ENCODE assay signal across 22 cellular contexts in genomic region chr2:62045017-62045543, GRCh38.
DNase-seq lines count a peak whose midpoint lies in the region; TF ChIP-seq lines count a peak whose summit lies in the region.
"Had no signal": no experiment of that assay in that cellular context is flagged by ENCODE, and none has a peak within 500 bp of the region (broad histone marks: within the 10 kb centered on the region; RNA-seq: fewer than 3 reads in every experiment).

No MANE protein-coding gene starts in this region.

- H3K9ac ChIP-seq in colonic mucosa (ENCODE audit: low read depth in 2 of 2, low read length in 2 of 2): no peak overlapping the region
- H3K9ac ChIP-seq: GM23248, KMS-11, SK-N-SH had no signal

- DNase-seq in EL: peak; percentile 2
- DNase-seq in colonic mucosa: peak; percentile 39
- no peak for DNase-seq in glutamatergic neuron
- peak; percentile 18 for DNase-seq in transverse colon
- DNase-seq in RKO (ENCODE audit: low spot score): no peak
- no peak for DNase-seq in NOMO-1 (lab: John Stamatoyannopoulos, UW; ENCODE audit: unreplicated experiment in 2 of 2)
- DNase-seq in stimulated activated CD4-positive, alpha-beta T cell treated with anti-CD3 and anti-CD28 coated beads, Interleukin-4, amount 100 ng/mL, for 1 hour: no peak
- DNase-seq: DMS153, DND-41, GM23248, H7, HFFc6, IMR-90, NCI-H1048, NCI-H1417, NCI-H1694, NCI-H2029 treated with DMSO at 0.1 percent for 48 hours, NCI-H446 treated with DMSO at 0.1 percent for 48 hours, NCI-H526 treated with DMSO at 0.1 percent for 48 hours, SIG-M5, SK-N-SH had no signal

- no peaks in the 10 kb centered on the region for H3K36me3 ChIP-seq in colonic mucosa
- H3K36me3 ChIP-seq in transverse colon: no peaks in the 10 kb centered on the region

- H3K4me3 Mint-ChIP-seq in glutamatergic neuron (ENCODE audit: unreplicated experiment): no peak overlapping the region
- H3K4me3 Mint-ChIP-seq: HFFc6 had no signal

- no peak for TF ChIP-seq POLR2A in transverse colon (IDR thresholded peaks at IDR 0.05)

- H3K4me3 ChIP-seq in colonic mucosa (no peak overlapping the region), transverse colon (no peak overlapping the region)
- H3K4me3 ChIP-seq: GM23248 had no signal

- H3K36me3 Mint-ChIP-seq in glutamatergic neuron (ENCODE audit: unreplicated experiment): peaks cover 5% of the 10 kb centered on the region

- in situ Hi-C loops in transverse colon (cut with MboI; ENCODE audit: low pct_ligation_motif_present in 1 of 4, low pct_unique_long_range_greater_than_20kb in 1 of 4, low sequenced_read_pairs in 3 of 4): no loop called here

- H3K27ac ChIP-seq in colonic mucosa: peak overlapping the region; percentile 59
- peak overlapping the region in 2 of 4 donors; percentile 49 to 68 for H3K27ac ChIP-seq in transverse colon
- H3K27ac ChIP-seq: GM23248, KMS-11 had no signal

- H3K27ac Mint-ChIP-seq in glutamatergic neuron (ENCODE audit: unreplicated experiment): peak overlapping the region; percentile 44
- H3K27ac Mint-ChIP-seq: HFFc6 had no signal

- H3K4me1 ChIP-seq in colonic mucosa (peaks cover 4% of the 10 kb centered on the region), transverse colon (peaks cover 4 to 41% (median 12%) of the 10 kb centered on the region in 4 donors)

- no peaks in the 10 kb centered on the region for H3K9me3 Mint-ChIP-seq in glutamatergic neuron (ENCODE audit: unreplicated experiment)

- 50 to 66% methylated on average over 2 to 3 of the region's 3 CpGs for WGBS in transverse colon (ENCODE audit: low coverage in 1 of 2), 2 donors

- no peaks in the 10 kb centered on the region for H3K9me3 ChIP-seq in colonic mucosa
- H3K9me3 ChIP-seq in transverse colon: peaks cover 0 to 7% of the 10 kb centered on the region in 2 donors

- no peak for TF ChIP-seq EP300 in transverse colon (IDR thresholded peaks at IDR 0.05; ENCODE audit: low read depth)

- intact Hi-C loops in colonic mucosa (cut with DNase I) (no loop called here), transverse colon (cut with DNase I; ENCODE audit: low total_unique reads) (no loop called here)

- TF ChIP-seq CTCF in colonic mucosa (IDR thresholded peaks at IDR 0.05): no peak
- no peak for TF ChIP-seq CTCF in glutamatergic neuron (IDR thresholded peaks at IDR 0.05; ENCODE audit: partially characterized antibody, unreplicated experiment)
- TF ChIP-seq CTCF in transverse colon (IDR thresholded peaks at IDR 0.05): no peak

- no peaks in the 10 kb centered on the region for H3K27me3 Mint-ChIP-seq in glutamatergic neuron (ENCODE audit: unreplicated experiment)

- peaks cover 2% of the 10 kb centered on the region for H3K4me1 Mint-ChIP-seq in glutamatergic neuron (ENCODE audit: low read depth, unreplicated experiment)

- H3K27me3 ChIP-seq in colonic mucosa (no peaks in the 10 kb centered on the region), transverse colon (no peaks in the 10 kb centered on the region)

Comparison
In these comparisons a context has a peak if more than half of its experiments do, and no peak if none do; other contexts are left out.
1. DNase-seq: peak in EL (single experiment), colonic mucosa (single experiment) and transverse colon (single experiment); none in glutamatergic neuron (single experiment), RKO (single experiment), NOMO-1 (0 of 2) and stimulated activated CD4-positive, alpha-beta T cell treated with anti-CD3 and anti-CD28 coated beads, Interleukin-4, amount 100 ng/mL, for 1 hour (single experiment).